Comparison of ENCODE assay signal across 8 cellular contexts in genomic region chr19:29605653-29606419, GRCh38. TPM values are rescaled to one million over a fixed set of nuclear protein-coding genes. Genes with fewer than 3 reads are reported as not detected.
DNase-seq lines count a peak whose midpoint lies in the region; ATAC-seq and TF ChIP-seq lines count a peak whose summit lies in the region.

A gene with protein sequence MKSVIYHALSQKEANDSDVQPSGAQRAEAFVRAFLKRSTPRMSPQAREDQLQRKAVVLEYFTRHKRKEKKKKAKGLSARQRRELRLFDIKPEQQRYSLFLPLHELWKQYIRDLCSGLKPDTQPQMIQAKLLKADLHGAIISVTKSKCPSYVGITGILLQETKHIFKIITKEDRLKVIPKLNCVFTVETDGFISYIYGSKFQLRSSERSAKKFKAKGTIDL (plus strand): TSS chr19:29606283. CDS start chr19:29606319, 36 bp downstream.

- intact Hi-C loops in CD4-positive, alpha-beta T cell (cut with DNase I, micrococcal nuclease), result loop anchor here (2.0 to 10.0 kb wide), 6 partner anchors 59 to 394 kb away; partner anchors contain the start of genes PLEKHF1 (in 1 of the 2), UQCRFS1 (in 1 of the 2) and URI1 (in 1 of the 2)

- H3K27me3 Mint-ChIP-seq in CD4-positive, alpha-beta T cell, result no peaks in the 10 kb centered on the region

- H3K9me3 Mint-ChIP-seq in CD4-positive, alpha-beta T cell, result no peaks in the 10 kb centered on the region

- POLR2A ChIA-PET in CD4-positive, alpha-beta T cell (lab: Charles Lee), result interaction anchor here (0.5 to 8.4 kb wide), 47 partner anchors 9 to 1812 kb away, joined by 3 to 276 read pairs (median 5); partner anchors contain the start of genes C19orf12, PLEKHF1 and URI1

- H3K27ac Mint-ChIP-seq in CD4-positive, alpha-beta T cell, result peak within 1 kb of the TSS; percentile 99

- peak within 1 kb of the TSS; percentile 98 for H3K4me3 Mint-ChIP-seq in CD4-positive, alpha-beta T cell

- CTCF ChIA-PET in CD4-positive, alpha-beta T cell (lab: Charles Lee), result interaction anchor here (0.6 to 3.8 kb wide), 6 partner anchors 59 to 110 kb away, joined by 3 to 39 read pairs (median 7); partner anchors contain the start of gene PLEKHF1

- TF ChIP-seq CTCF in CD4-positive, alpha-beta T cell (IDR thresholded peaks at IDR 0.05), result no peak
- TF ChIP-seq CTCF in HL-60 (IDR thresholded peaks at IDR 0.05; ENCODE audit: insufficient read depth, low read length), result no peak

- peak within 1 kb of the TSS; percentile 98 for H3K27ac ChIP-seq in CD4-positive, alpha-beta T cell (ENCODE audit: low read depth, low read length)
- H3K27ac ChIP-seq in HL-60 (replicated peaks), result peak within 1 kb of the TSS; percentile 95

- peak; percentile 95 to 99 (median 97) for DNase-seq in CD4-positive, alpha-beta T cell
- DNase-seq in HL-60 (ENCODE audit: low read depth in 1 of 2, low spot score in 1 of 2) (peak; percentile 92 to 96), NK-92 (lab: John Stamatoyannopoulos, UW; ENCODE audit: unreplicated experiment) (peak; percentile 86), lung microvascular endothelial cell (ENCODE audit: low read depth in 2 of 2) (peak; percentile 95 to 97)
- DNase-seq in activated CD8-positive, alpha-beta memory T cell treated with anti-CD3 and anti-CD28 coated beads for 1 hour (ENCODE audit: extremely low read depth in 1 of 2, low read depth in 1 of 2), result peak; percentile 95 to 99
- DNase-seq in effector CD8-positive, alpha-beta T cell (lab: John Stamatoyannopoulos, UW), result peak; percentile 96
- peak; percentile 95 to 98 (median 97) for DNase-seq in stimulated activated CD4-positive, alpha-beta T cell treated with anti-CD3 and anti-CD28 coated beads, TNF-alpha, amount 100 ng/mL, for 48 hours (ENCODE audit: low read depth in 3 of 3)

- H3K4me1 Mint-ChIP-seq in CD4-positive, alpha-beta T cell (ENCODE audit: low read depth), result peaks cover 41% of the 10 kb centered on the region

- no peaks in the 10 kb centered on the region for H3K9me3 ChIP-seq in CD4-positive, alpha-beta T cell (ENCODE audit: control insufficient read depth, low read length)

- H3K27me3 ChIP-seq in CD4-positive, alpha-beta T cell (ENCODE audit: control insufficient read depth, insufficient read depth, low read length), result no peaks in the 10 kb centered on the region
- H3K27me3 ChIP-seq in HL-60 (ENCODE audit: insufficient read depth, poor library complexity, severe bottlenecking), result no peaks in the 10 kb centered on the region

- H3K4me3 ChIP-seq in HL-60 (replicated peaks; ENCODE audit: insufficient read depth, low read length), result peak within 1 kb of the TSS; percentile 99

- ATAC-seq in CD4-positive, alpha-beta T cell (ENCODE audit: poor library complexity), result peak; percentile 84
- ATAC-seq in GM19455 (IDR thresholded peaks at IDR 0.05; ENCODE audit: unreplicated experiment), result peak; percentile 82

- H3K36me3 Mint-ChIP-seq in CD4-positive, alpha-beta T cell (ENCODE audit: low read depth), result peaks cover 38% of the 10 kb centered on the region

RNA-seq across cellular contexts. Expression of the gene that starts here (rescaled TPM):
- 10 to 100 TPM; 40.5 to 42.0 TPM for total RNA-seq in CD4-positive, alpha-beta T cell
- total RNA-seq in lung microvascular endothelial cell, result 45.3 and 50.0 TPM in 2 replicates

Comparison
In these comparisons a context has a peak if more than half of its experiments do, and no peak if none do; other contexts are left out.
1. Peak in every context shown above with its lines: DNase-seq, ATAC-seq, H3K4me3 ChIP-seq and H3K27ac ChIP-seq.